8 cellular contexts compared by ENCODE assay signal in the genomic region with DNA sequence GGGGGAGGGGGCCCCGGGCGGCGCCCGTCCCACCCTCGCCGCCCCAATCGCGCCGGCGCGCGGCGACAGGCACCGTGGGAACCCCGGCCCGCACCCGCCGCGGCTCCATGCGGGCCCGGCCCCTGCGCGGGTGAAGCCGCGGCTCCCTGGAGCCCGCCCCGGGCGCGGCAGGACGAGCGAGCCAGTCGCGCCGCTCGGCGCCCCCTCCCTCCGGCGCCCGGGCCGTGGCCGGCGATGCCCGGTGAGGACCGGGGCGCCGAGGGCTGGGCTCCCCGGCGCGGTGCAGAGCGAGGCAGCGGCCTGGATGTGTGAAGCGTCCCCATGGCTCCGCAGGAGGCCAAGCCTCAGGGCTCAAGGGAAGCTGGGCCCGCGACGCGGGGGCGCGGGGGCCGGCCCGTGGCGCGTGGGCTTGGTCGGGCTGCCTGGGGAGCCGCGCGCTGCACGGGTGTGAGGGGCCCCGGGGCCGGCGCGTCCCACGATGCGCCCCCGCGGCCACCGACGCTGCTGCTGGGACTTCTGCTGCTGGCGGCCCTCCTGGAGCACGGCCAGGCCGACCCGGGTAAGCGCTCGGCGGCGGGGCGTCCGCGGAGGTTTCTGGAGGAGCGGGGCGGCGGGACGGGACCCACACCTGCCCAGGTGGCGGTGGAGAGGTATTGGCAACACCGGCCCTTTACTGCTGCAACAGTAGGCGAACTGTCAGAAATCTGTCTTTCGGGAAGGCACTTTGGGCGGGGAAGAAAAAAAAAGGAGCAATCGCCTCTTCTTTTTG. TPM values are rescaled to one million over a fixed set of nuclear protein-coding genes. Genes with fewer than 3 reads are reported as not detected.
DNase-seq lines count a peak whose midpoint lies in the region; ATAC-seq lines count a peak whose summit lies in the region.

No MANE protein-coding gene starts in this region.

- peaks cover 40% of the 10 kb centered on the region for H3K27me3 Mint-ChIP-seq in T-helper 17 cell
- H3K27me3 Mint-ChIP-seq in T-helper 2 cell treated with Interferon-gamma antibody and Interleukin-4, amounts not matched to agents 5 μg/mL and 100 μg/mL, for 36 hours (ENCODE audit: low read depth): peaks cover 55% of the 10 kb centered on the region

- no peak overlapping the region for H3K27ac Mint-ChIP-seq in T-helper 17 cell
- no peak overlapping the region for H3K27ac Mint-ChIP-seq in T-helper 2 cell treated with Interferon-gamma antibody and Interleukin-4, amounts not matched to agents 5 μg/mL and 100 μg/mL, for 36 hours

- H3K27me3 ChIP-seq in subcutaneous abdominal adipose tissue (ENCODE audit: control insufficient read depth in 5 of 5, insufficient read depth in 4 of 5, low read length in 5 of 5): peaks cover 8 to 36% (median 13%) of the 10 kb centered on the region in 5 donors

- H3K4me1 ChIP-seq in subcutaneous abdominal adipose tissue (ENCODE audit: control insufficient read depth in 5 of 5, insufficient read depth in 5 of 5, low read length in 5 of 5): peaks cover 0 to 16% (median 12%) of the 10 kb centered on the region in 5 donors

- peak; percentile 35 for ATAC-seq in GM18858 (IDR thresholded peaks at IDR 0.05; ENCODE audit: unreplicated experiment)
- ATAC-seq in T-helper 17 cell: no peak
- ATAC-seq in HG03097 (IDR thresholded peaks at IDR 0.05; ENCODE audit: low FRiP score, unreplicated experiment): no peak

- H3K4me3 ChIP-seq in iPS-11a (ENCODE audit: low read depth, low read length) (peak overlapping the region; percentile 38), subcutaneous abdominal adipose tissue (ENCODE audit: low read depth in 1 of 5, low read length in 5 of 5) (peak overlapping the region; percentile 8 to 65 (median 58))

- H3K36me3 ChIP-seq in subcutaneous abdominal adipose tissue (ENCODE audit: control insufficient read depth in 5 of 5, insufficient read depth in 5 of 5, low read length in 5 of 5): no peaks in the 10 kb centered on the region

- H3K9ac ChIP-seq in subcutaneous abdominal adipose tissue (ENCODE audit: low read length in 5 of 5): no peak overlapping the region

- peak; percentile 49 for DNase-seq in 8988T
- no peak for DNase-seq in T-helper 17 cell
- no peak for DNase-seq in activated gamma-delta T cell (lab: John Stamatoyannopoulos, UW)
- DNase-seq in T-helper 2 cell treated with Interferon-gamma antibody and Interleukin-4, amounts not matched to agents 5 μg/mL and 100 μg/mL, for 36 hours (ENCODE audit: low spot score): no peak

- H3K36me3 Mint-ChIP-seq in T-helper 17 cell (ENCODE audit: low read depth): peaks cover 3% of the 10 kb centered on the region
- H3K36me3 Mint-ChIP-seq in T-helper 2 cell treated with Interferon-gamma antibody and Interleukin-4, amounts not matched to agents 5 μg/mL and 100 μg/mL, for 36 hours (ENCODE audit: low read depth): no peaks in the 10 kb centered on the region

- peaks cover 6% of the 10 kb centered on the region for H3K4me1 Mint-ChIP-seq in T-helper 17 cell
- peaks cover under 1% of the 10 kb centered on the region for H3K4me1 Mint-ChIP-seq in T-helper 2 cell treated with Interferon-gamma antibody and Interleukin-4, amounts not matched to agents 5 μg/mL and 100 μg/mL, for 36 hours (ENCODE audit: low read depth)

- H3K9me3 Mint-ChIP-seq in T-helper 2 cell treated with Interferon-gamma antibody and Interleukin-4, amounts not matched to agents 5 μg/mL and 100 μg/mL, for 36 hours: no peaks in the 10 kb centered on the region

- H3K9me3 ChIP-seq in T-helper 17 cell (ENCODE audit: control insufficient read depth, low read length, poor library complexity, severe bottlenecking) (no peaks in the 10 kb centered on the region), subcutaneous abdominal adipose tissue (ENCODE audit: control insufficient read depth in 5 of 5, low read length in 5 of 5) (no peaks in the 10 kb centered on the region)

- no peak overlapping the region for H3K27ac ChIP-seq in subcutaneous abdominal adipose tissue (ENCODE audit: low read depth, low read length)

- peak overlapping the region; percentile 55 for H3K4me3 Mint-ChIP-seq in T-helper 17 cell
- no peak overlapping the region for H3K4me3 Mint-ChIP-seq in T-helper 2 cell treated with Interferon-gamma antibody and Interleukin-4, amounts not matched to agents 5 μg/mL and 100 μg/mL, for 36 hours

RNA-seq across cellular contexts. Expression of gene KIAA1549L, which starts 0.6 kb away (rescaled TPM):
- total RNA-seq in T-helper 17 cell: not detected
